ENCODE assay signal across 8 cellular contexts in the genomic region with DNA sequence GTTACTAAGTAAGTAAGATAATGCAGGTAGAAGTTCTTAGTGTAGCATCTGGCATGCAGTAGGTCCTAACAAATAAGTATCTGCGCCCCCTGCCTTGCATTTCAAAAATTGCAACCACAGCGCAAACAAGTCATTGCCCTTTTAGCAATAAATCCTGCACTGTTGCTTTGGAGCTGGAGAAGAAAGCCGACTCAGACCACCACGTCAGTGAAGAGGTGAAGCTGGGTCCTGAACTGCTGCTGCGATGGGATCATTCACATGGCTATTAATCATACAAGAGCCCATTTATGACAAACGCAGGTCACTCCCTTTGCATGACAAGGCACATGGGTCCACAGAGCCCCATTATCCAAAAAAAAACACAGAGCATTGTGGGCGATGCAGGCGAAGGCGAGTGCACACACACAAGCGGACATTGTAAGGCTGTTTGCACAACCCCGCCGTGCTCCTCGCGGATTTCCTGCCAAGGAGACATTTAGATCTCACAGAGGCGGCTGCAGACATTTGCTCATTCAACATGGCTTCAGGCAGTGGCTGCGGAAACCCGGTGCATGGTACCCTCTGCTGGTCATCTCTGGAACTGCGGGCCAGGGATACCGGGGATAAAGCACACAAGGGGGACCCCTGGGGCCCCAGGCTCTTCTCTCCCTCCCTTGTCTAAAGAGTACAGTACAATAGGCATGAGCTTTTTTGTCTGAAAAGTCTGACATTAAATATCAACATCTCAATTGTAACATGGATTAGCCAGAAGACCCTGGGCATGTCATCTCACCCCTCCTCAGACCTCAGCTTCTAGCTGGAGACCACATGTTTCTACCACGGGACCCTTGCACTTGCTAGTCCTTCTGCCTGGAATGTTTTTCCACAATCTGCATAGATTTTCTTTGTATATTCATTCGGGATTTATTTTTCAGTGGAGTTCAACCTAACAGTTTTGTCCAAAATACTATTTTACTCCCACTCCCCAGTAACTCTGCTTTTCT. TPM values are rescaled to one million over a fixed set of nuclear protein-coding genes. Genes with fewer than 3 reads are reported as not detected.
DNase-seq lines count a peak whose midpoint lies in the region; ATAC-seq and TF ChIP-seq lines count a peak whose summit lies in the region.

No MANE protein-coding gene starts in this region.

- H3K27me3 ChIP-seq in adrenal gland (no peaks in the 10 kb centered on the region), prostate gland (replicated peaks; ENCODE audit: insufficient read depth) (no peaks in the 10 kb centered on the region)

- H3K4me1 ChIP-seq in adrenal gland (replicated peaks in 1 of 2) (peaks cover 3 to 21% of the 10 kb centered on the region in 2 donors), prostate gland (replicated peaks) (no peaks in the 10 kb centered on the region), urinary bladder (ENCODE audit: insufficient read depth) (no peaks in the 10 kb centered on the region)

- TF ChIP-seq POLR2A in adrenal gland (IDR thresholded peaks at IDR 0.05) (no peak), prostate gland (IDR thresholded peaks at IDR 0.05) (no peak)

- peak; percentile 29 for DNase-seq in GM12864 (ENCODE audit: low read depth)
- DNase-seq in NAMALWA (ENCODE audit: low spot score): peak; percentile 90
- DNase-seq in SW 1271 (lab: John Stamatoyannopoulos, UW): peak; percentile 37 to 67
- peak; percentile 81 to 95 (median 86) for DNase-seq in adrenal gland
- DNase-seq in left ventricle myocardium superior: peak; percentile 88
- peak; percentile 67 for DNase-seq in prostate gland (ENCODE audit: low spot score)

- H3K27ac ChIP-seq in adrenal gland (peak overlapping the region in 2 of 5 donors; percentile 56 to 62), prostate gland (no peak overlapping the region), urinary bladder (ENCODE audit: low read depth) (no peak overlapping the region)

- H3K36me3 ChIP-seq in adrenal gland (replicated peaks in 1 of 2): no peaks in the 10 kb centered on the region
- H3K36me3 ChIP-seq in prostate gland: no peaks in the 10 kb centered on the region
- no peaks in the 10 kb centered on the region for H3K36me3 ChIP-seq in urinary bladder (ENCODE audit: insufficient read depth)

- H3K9me3 ChIP-seq in adrenal gland (replicated peaks in 1 of 3): no peaks in the 10 kb centered on the region
- no peaks in the 10 kb centered on the region for H3K9me3 ChIP-seq in prostate gland

- peak; percentile 91 for ATAC-seq in HG02588 (IDR thresholded peaks at IDR 0.05; ENCODE audit: unreplicated experiment)
- peak; percentile 88 for ATAC-seq in left ventricle myocardium superior

- intact Hi-C loops in adrenal gland (cut with DNase I): loop anchor here (5.0 to 10.0 kb wide), 2 partner anchors 52 to 54 kb away; no protein-coding TSS in a partner anchor
- intact Hi-C loops in left ventricle myocardium superior (cut with micrococcal nuclease): loop anchor here (5.0 kb wide), 2 partner anchors 57 to 972 kb away; no protein-coding TSS in a partner anchor
- intact Hi-C loops in prostate gland (cut with DNase I): loop anchor here (5.0 kb wide), 2 partner anchors 52 to 972 kb away; no protein-coding TSS in a partner anchor

- 4 to 6% (median 5%) methylated on average over 16 to 21 of the region's 21 CpGs for WGBS in adrenal gland, 4 donors
- WGBS in prostate gland: 4% methylated on average over 21 of the region's 21 CpGs
- 6% methylated on average over 21 of the region's 21 CpGs for WGBS in urinary bladder

- TF ChIP-seq CTCF in GM12864 (IDR thresholded peaks at IDR 0.05; ENCODE audit: low read depth, low read length, missing control alignments): peak; percentile 99
- TF ChIP-seq CTCF in adrenal gland (IDR thresholded peaks at IDR 0.05): peak; percentile 79 to 95 (median 92)
- TF ChIP-seq CTCF in prostate gland (IDR thresholded peaks at IDR 0.05): peak; percentile 80 to 92 (median 91)

- peak overlapping the region; percentile 47 for H3K4me3 ChIP-seq in GM12864 (ENCODE audit: low read depth, low read length)
- peak overlapping the region in 2 of 4 donors; percentile 15 to 59 for H3K4me3 ChIP-seq in adrenal gland
- peak overlapping the region; percentile 17 to 29 for H3K4me3 ChIP-seq in prostate gland
- peak overlapping the region; percentile 1 for H3K4me3 ChIP-seq in urinary bladder (ENCODE audit: low read depth, low read length)

RNA-seq across cellular contexts. Expression of a gene that starts 56.7 kb away (rescaled TPM):
- 10 to 100 TPM; 14.7 to 31.0 (median 20.1) TPM for total RNA-seq in adrenal gland
- polyA plus RNA-seq in adrenal gland: 10 to 100 TPM in 1 of 3 donors, 1 to 10 TPM in 2; 2.4 to 12.4 (median 5.7) TPM
- 4.6 TPM for total RNA-seq in left ventricle myocardium superior
- total RNA-seq in prostate gland: 10 to 100 TPM in 1 of 2 donors, 1 to 10 TPM in 1; 6.5 to 10.3 TPM
- total RNA-seq in urinary bladder: 10.5 TPM
- 7.9 TPM for polyA plus RNA-seq in urinary bladder

Comparison
In these comparisons a context has a peak if more than half of its experiments do, and no peak if none do; other contexts are left out.
1. DNase-seq: peak in every context shown above with its lines; median percentile 90 in NAMALWA; 88 in left ventricle myocardium superior; 86 in adrenal gland; 67 in prostate gland; 52 in SW 1271; 29 in GM12864.